In the genomic region with DNA sequence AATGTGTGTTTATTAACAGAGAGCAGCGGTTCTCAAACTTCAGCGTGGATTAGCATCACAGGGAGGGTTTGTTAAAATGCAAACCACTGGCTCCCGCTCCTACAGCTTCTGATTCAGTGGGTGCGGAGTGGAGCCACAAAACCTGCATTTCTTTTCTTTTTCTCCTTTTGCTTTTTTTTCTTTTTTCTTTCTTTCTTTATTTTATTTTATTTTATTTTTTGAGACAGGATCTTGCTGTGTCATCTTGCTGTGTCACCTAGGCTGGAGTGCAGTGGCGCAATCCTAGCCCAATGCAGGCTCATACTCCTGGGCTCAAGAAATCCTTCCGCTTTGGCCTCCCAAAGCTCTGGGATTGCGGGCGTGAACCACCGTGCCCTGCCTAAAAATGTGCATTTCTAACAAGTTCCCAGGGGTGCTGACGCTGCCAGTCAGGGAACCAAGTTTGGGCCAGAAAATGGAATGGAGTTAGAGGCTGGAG, we compare ENCODE assay signal across 24 cellular contexts. TPM values are rescaled to one million over a fixed set of nuclear protein-coding genes. Genes with fewer than 3 reads are reported as not detected.
A peak's percentile ranks its signal among the peaks of the same experiment; 100 is the strongest.
DNase-seq lines count a peak whose midpoint lies in the region; ATAC-seq and TF ChIP-seq lines count a peak whose summit lies in the region.
"Had no signal": no experiment of that assay in that cellular context is flagged by ENCODE, and none has a peak within 500 bp of the region (broad histone marks: within the 10 kb centered on the region; RNA-seq: fewer than 3 reads in every experiment).

No MANE protein-coding gene starts in this region.

- H3K4me3 Mint-ChIP-seq in WTC11, result no peak overlapping the region
- H3K4me3 Mint-ChIP-seq: CD8-positive, alpha-beta T cell; HFFc6; T-helper 1 cell treated with Interleukin-12 subunit alpha and Interleukin-12 subunit beta and Interleukin-4 antibody, amounts not matched to agents 30 μg/mL and 1 μg/mL, for 36 hours had no signal

- H3K9me3 ChIP-seq in IMR-90 (ENCODE audit: control insufficient read depth, insufficient read depth, low read length), result no peaks in the 10 kb centered on the region
- no peaks in the 10 kb centered on the region for H3K9me3 ChIP-seq in body of pancreas

- peak overlapping the region; percentile 65; the same call in 1 of the 2 replicates for H4K91ac ChIP-seq in IMR-90 (ENCODE audit: insufficient read depth, low read depth, low read length)

- H3K4me3 ChIP-seq in IMR-90 (ENCODE audit: insufficient read depth, low read depth, low read length) (no peak overlapping the region), fibroblast of villous mesenchyme (ENCODE audit: low read depth, low read length) (no peak overlapping the region), body of pancreas (no peak overlapping the region)

- in situ Hi-C loops in IMR-90 (cut with MboI; ENCODE audit: low sequenced_read_pairs), result no loop called here

- peaks cover 26% of the 10 kb centered on the region for H3K4me1 Mint-ChIP-seq in WTC11

- DNase-seq in IMR-90 (no peak), WTC11 (ENCODE audit: low spot score) (no peak), fibroblast of villous mesenchyme (ENCODE audit: low read depth) (peak; percentile 46), HT-29 (ENCODE audit: low spot score) (no peak), body of pancreas (no peak)
- no peak for DNase-seq in NK-92 treated with Interleukin-12 subunit alpha and Interleukin-12 subunit beta, amount 100 ng/mL, for 24 hours (lab: John Stamatoyannopoulos, UW)
- DNase-seq: ACHN; C1 segment of cervical spinal cord; CD8-positive, alpha-beta T cell; DND-41; H7; HFFc6; KBM-7; NCI-H1105; NCI-H146; NCI-H2029; NCI-H2227 treated with DMSO at 0.1 percent for 48 hours; NCI-H524; NCI-H774; Right ventricle myocardium superior had no signal

- no peak overlapping the region for H3K4me2 ChIP-seq in IMR-90 (ENCODE audit: low read depth, low read length)

- dilution Hi-C loops in IMR-90 (cut with HindIII; ENCODE audit: low sequenced_read_pairs, unreplicated experiment), result no loop called here

- no peak overlapping the region for H3K9ac ChIP-seq in IMR-90 (ENCODE audit: low read depth, low read length)

- H2AK5ac ChIP-seq in IMR-90 (ENCODE audit: low read depth, low read length), result no peak overlapping the region

- no TSS peak for BruUV-seq in IMR-90 (replicated peaks; lab: Mats Ljungman, UMichigan)

- H2BK20ac ChIP-seq in IMR-90 (ENCODE audit: low read depth, low read length), result no peak overlapping the region

- peak overlapping the region; percentile 6; the same call in 1 of the 2 replicates for H3K18ac ChIP-seq in IMR-90 (ENCODE audit: low read depth, low read length)

- H3K27me3 Mint-ChIP-seq in WTC11 (ENCODE audit: low read depth), result no peaks in the 10 kb centered on the region; the same call in none of the 2 replicates

- no peak overlapping the region for H3K56ac ChIP-seq in IMR-90 (ENCODE audit: extremely low read depth, insufficient read depth, low read length)

- no peak overlapping the region for H3K27ac Mint-ChIP-seq in WTC11
- H3K27ac Mint-ChIP-seq: CD8-positive, alpha-beta T cell; HFFc6; T-helper 1 cell treated with Interleukin-12 subunit alpha and Interleukin-12 subunit beta and Interleukin-4 antibody, amounts not matched to agents 30 μg/mL and 1 μg/mL, for 36 hours had no signal

- TF ChIP-seq POLR2A in IMR-90 (IDR thresholded peaks at IDR 0.05; ENCODE audit: low read depth, low read length), result no peak
- TF ChIP-seq POLR2A in body of pancreas (IDR thresholded peaks at IDR 0.05), result no peak

- no CpG with 5 or more reads among the region's 10 CpGs for WGBS in IMR-90 (ENCODE audit: extremely low coverage in 2 of 2, insufficient read length in 1 of 2), 2 experiments
- WGBS in body of pancreas, 2 donors, result 76 to 84% methylated on average over 10 of the region's 10 CpGs

- no peak for TF ChIP-seq CTCF in IMR-90 (conservative IDR thresholded peaks at IDR 0.05; ENCODE audit: low read depth, low read length)
- no peak for TF ChIP-seq CTCF in WTC11 (IDR thresholded peaks at IDR 0.05)
- TF ChIP-seq CTCF in fibroblast of villous mesenchyme (IDR thresholded peaks at IDR 0.05; ENCODE audit: insufficient read depth, low read depth, low read length), result no peak
- TF ChIP-seq CTCF in body of pancreas (IDR thresholded peaks at IDR 0.05), result no peak

- H2BK15ac ChIP-seq in IMR-90 (ENCODE audit: low read depth, low read length), result no peak overlapping the region

- H4K8ac ChIP-seq in IMR-90 (ENCODE audit: low read depth in 2 of 2, low read length in 2 of 2), result peak overlapping the region in 1 of 2 experiments; percentile 19; a peak in 1 of 4 replicates

- intact Hi-C loops in IMR-90 (cut with micrococcal nuclease), result no loop called here
- intact Hi-C loops in body of pancreas (cut with DNase I), result no loop called here

- no peak overlapping the region for H2AK9ac ChIP-seq in IMR-90 (replicated peaks; ENCODE audit: low read depth, low read length, poor library complexity)

- no peak overlapping the region; the same call in 1 of the 2 replicates for H3K23ac ChIP-seq in IMR-90 (ENCODE audit: low read depth, low read length)

- H3K9me3 Mint-ChIP-seq in WTC11, result no peaks in the 10 kb centered on the region
- H3K9me3 Mint-ChIP-seq: CD8-positive, alpha-beta T cell; HFFc6; T-helper 1 cell treated with Interleukin-12 subunit alpha and Interleukin-12 subunit beta and Interleukin-4 antibody, amounts not matched to agents 30 μg/mL and 1 μg/mL, for 36 hours had no signal

- ATAC-seq in IMR-90 (ENCODE audit: low read depth) (no peak), WTC11 (peak; percentile 52; the same call in 1 of the 2 replicates), HG02623 (IDR thresholded peaks at IDR 0.05; ENCODE audit: unreplicated experiment) (no peak), body of pancreas (no peak)
- ATAC-seq: CD8-positive, alpha-beta T cell had no signal

- POLR2A ChIA-PET in IMR-90 (lab: Charles Lee; ENCODE audit: unreplicated experiment) (no interaction called here), WTC11 (lab: Charles Lee) (interaction anchor here (0.8 kb wide), 1 partner anchor 9 kb away, joined by 3 read pairs; no protein-coding TSS in a partner anchor)

- H4K5ac ChIP-seq in IMR-90 (ENCODE audit: low read depth, low read length), result 0 out of 2 replicates have a peak overlapping the region, but pooled peaks have one; percentile 5

- TF ChIP-seq RAD21 in IMR-90 (IDR thresholded peaks at IDR 0.05; ENCODE audit: low read length), result no peak

- H2BK5ac ChIP-seq in IMR-90 (ENCODE audit: low read depth, low read length, poor library complexity, severe bottlenecking), result no peak overlapping the region

- H3K14ac ChIP-seq in IMR-90 (replicated peaks; ENCODE audit: low read depth, low read length), result no peak overlapping the region

- H3K79me1 ChIP-seq in IMR-90 (ENCODE audit: low read depth in 1 of 2, low read length in 2 of 2), result no peaks in the 10 kb centered on the region

- H3K9me1 ChIP-seq in IMR-90 (ENCODE audit: insufficient read depth, low read length), result 0 out of 2 replicates have a peak, but pooled peaks cover 3% of the 10 kb centered on the region

- no peaks in the 10 kb centered on the region for H3K36me3 ChIP-seq in IMR-90 (ENCODE audit: control insufficient read depth, insufficient read depth, low read length)
- H3K36me3 ChIP-seq in body of pancreas (replicated peaks in 1 of 2; ENCODE audit: insufficient read depth in 1 of 2, low read depth in 2 of 2), result no peaks in the 10 kb centered on the region

- H3K36me3 Mint-ChIP-seq in WTC11, result no peaks in the 10 kb centered on the region
- H3K36me3 Mint-ChIP-seq: CD8-positive, alpha-beta T cell had no signal

- no peak overlapping the region for H2AFZ ChIP-seq in IMR-90 (replicated peaks; ENCODE audit: low read length, poor library complexity)

- H3K27me3 ChIP-seq in IMR-90 (ENCODE audit: control insufficient read depth, insufficient read depth, low read length) (no peaks in the 10 kb centered on the region), body of pancreas (no peaks in the 10 kb centered on the region)

- CTCF ChIA-PET in IMR-90 (lab: Yijun Ruan, JAX), result interaction anchor here (0.7 kb wide), 1 partner anchor 15 kb away, joined by 3 read pairs; no protein-coding TSS in a partner anchor
- CTCF ChIA-PET in WTC11 (lab: Charles Lee), result interaction anchor here (0.6 to 1.8 kb wide), 4 partner anchors 9 to 354 kb away, joined by 3 to 6 read pairs (median 4); no protein-coding TSS in a partner anchor

- peak overlapping the region; percentile 75 for H3K4ac ChIP-seq in IMR-90 (ENCODE audit: low read depth, low read length)

- H4K20me1 ChIP-seq in IMR-90 (ENCODE audit: insufficient read depth, low read length), result no peaks in the 10 kb centered on the region

- H3K27ac ChIP-seq in IMR-90 (ENCODE audit: insufficient read depth, low read length) (no peak overlapping the region), body of pancreas (no peak overlapping the region)

- H3K4me1 ChIP-seq in IMR-90 (ENCODE audit: control insufficient read depth, insufficient read depth, low read length), result peaks cover 5% of the 10 kb centered on the region; the same call in 1 of the 2 replicates
- no peaks in the 10 kb centered on the region for H3K4me1 ChIP-seq in body of pancreas

- peak overlapping the region; percentile 25; the same call in 1 of the 2 replicates for H2BK120ac ChIP-seq in IMR-90 (ENCODE audit: low read depth, low read length)

TF ChIP-seq in WTC11, 78 proteins besides CTCF, POLR2A, EP300 and RAD21 (continues in another document):
- no peak for TF ChIP-seq ZNF416 (CRISPR knock-in tag; IDR thresholded peaks at IDR 0.05)

RNA-seq across cellular contexts. Expression of gene SLC1A7, which starts 20.9 kb away (rescaled TPM):
- total RNA-seq in IMR-90 (2012; rRNA removed), result not detected in 2 replicates
- polyA plus RNA-seq in IMR-90 (2012; rRNA removed), result 0.05 and 0.06 TPM in 2 replicates
- 0.09 TPM in 1 of 2 replicates, not detected in the other for polyA plus RNA-seq in IMR-90 (2012; cell fraction: cytosol; rRNA removed)
- polyA plus RNA-seq in IMR-90 (2012; cell fraction: nucleus; rRNA removed; ENCODE audit: low replicate concordance), result 0.37 and 0.40 TPM in 2 replicates
- 0.07 to 0.14 TPM in 2 of 3 replicates, not detected in the other for total RNA-seq in WTC11 (2021)
- total RNA-seq in fibroblast of villous mesenchyme, result under 0.01 TPM in 2 replicates
- total RNA-seq in HT-29 (2014; rRNA removed; shearing (Covaris generic)), result 1.4 and 3.1 TPM in 2 replicates
- total RNA-seq in body of pancreas, result not detected
- total RNA-seq: CD8-positive, alpha-beta T cell; H7; OCI-LY7; SK-MEL-5 had no signal

RNA-seq across cellular contexts. Expression of gene CPT2, which starts 33.3 kb away (rescaled TPM):
- total RNA-seq in IMR-90 (2012; rRNA removed) (14.2 and 16.0 TPM in 2 replicates), WTC11 (2021) (30.3 to 33.7 TPM (median 31.8 TPM) in 3 replicates), fibroblast of villous mesenchyme (13.2 and 19.0 TPM in 2 replicates), body of pancreas (10 to 100 TPM; 14.5 to 15.6 TPM)
- 13.6 and 15.8 TPM in 2 replicates for polyA plus RNA-seq in IMR-90 (2012; rRNA removed)
- polyA plus RNA-seq in IMR-90 (2012; cell fraction: cytosol; rRNA removed), result 7.7 and 11.3 TPM in 2 replicates
- polyA plus RNA-seq in IMR-90 (2012; cell fraction: nucleus; rRNA removed; ENCODE audit: low replicate concordance), result 5.3 and 8.3 TPM in 2 replicates
- total RNA-seq in HT-29 (2014; rRNA removed; shearing (Covaris generic)), result 21.4 and 25.1 TPM in 2 replicates

RNA-seq across cellular contexts. Expression of gene CZIB, which starts 57.1 kb away (rescaled TPM):
- total RNA-seq in IMR-90 (2012; rRNA removed) (37.5 and 41.0 TPM in 2 replicates), WTC11 (2021) (41.6 to 48.6 TPM (median 47.6 TPM) in 3 replicates), fibroblast of villous mesenchyme (39.7 and 41.6 TPM in 2 replicates), body of pancreas (10 to 100 TPM; 14.5 to 18.9 TPM)
- 55.5 and 58.9 TPM in 2 replicates for polyA plus RNA-seq in IMR-90 (2012; rRNA removed)
- 29.8 and 38.7 TPM in 2 replicates for polyA plus RNA-seq in IMR-90 (2012; cell fraction: cytosol; rRNA removed)
- 40.0 and 112 TPM in 2 replicates for polyA plus RNA-seq in IMR-90 (2012; cell fraction: nucleus; rRNA removed; ENCODE audit: low replicate concordance)
- 34.4 and 39.1 TPM in 2 replicates for total RNA-seq in HT-29 (2014; rRNA removed; shearing (Covaris generic))
